Comparison of ENCODE assay signal across 17 cellular contexts in genomic region chr10:132054564-132054963, GRCh38. TPM values are rescaled to one million over a fixed set of nuclear protein-coding genes. Genes with fewer than 3 reads are reported as not detected.
DNase-seq lines count a peak whose midpoint lies in the region; TF ChIP-seq lines count a peak whose summit lies in the region.
"Had no signal": no experiment of that assay in that cellular context is flagged by ENCODE, and none has a peak within 500 bp of the region (broad histone marks: within the 10 kb centered on the region; RNA-seq: fewer than 3 reads in every experiment).

No MANE protein-coding gene starts in this region.

- no peak overlapping the region for H3K4me3 Mint-ChIP-seq in nephron progenitor cell
- H3K4me3 Mint-ChIP-seq: activated naive CD4-positive, alpha-beta T cell treated with anti-CD3 and anti-CD28 coated beads, Interleukin-2, amount 50 U/mL, for 24 hours; CD8-positive, alpha-beta T cell; natural killer cell treated with Interleukin-12 subunit alpha and Interleukin-12 subunit beta and Interleukin-15 and Interleukin-18, amount 100 ng/mL, for 72 hours had no signal

- no peaks in the 10 kb centered on the region for H3K4me1 Mint-ChIP-seq in nephron progenitor cell
- H3K4me1 Mint-ChIP-seq: activated naive CD4-positive, alpha-beta T cell treated with anti-CD3 and anti-CD28 coated beads, Interleukin-2, amount 50 U/mL, for 24 hours had no signal

- DNase-seq in ELF-1 (ENCODE audit: low read depth, low spot score) (peak; percentile 71), NB4 (ENCODE audit: low read depth) (peak; percentile 38), choroid plexus epithelial cell (ENCODE audit: low read depth) (peak; percentile 4), nephron progenitor cell (peak; percentile 79), NCI-H1092 (lab: John Stamatoyannopoulos, UW) (no peak), NCI-H774 (lab: John Stamatoyannopoulos, UW) (no peak), DMS 273 (lab: John Stamatoyannopoulos, UW; ENCODE audit: unreplicated experiment) (no peak), tibial nerve (ENCODE audit: low spot score in 2 of 2) (no peak)
- DNase-seq: CD8-positive, alpha-beta T cell; colonic mucosa; NCI-H146; NCI-H2171 treated with DMSO at 0.1 percent for 48 hours; NCI-H526 treated with DMSO at 0.1 percent for 48 hours; substantia nigra had no signal

- no peak overlapping the region for H3K27ac ChIP-seq in tibial nerve
- H3K27ac ChIP-seq: colonic mucosa had no signal

- 51 to 53% methylated on average over 9 of the region's 9 CpGs for WGBS in tibial nerve, 2 donors

- H3K9me3 ChIP-seq in tibial nerve, result peaks cover 0 to 41% (median 12%) of the 10 kb centered on the region in 4 donors
- H3K9me3 ChIP-seq: colonic mucosa had no signal

- peaks cover 33% of the 10 kb centered on the region for H3K27me3 Mint-ChIP-seq in nephron progenitor cell (ENCODE audit: low read depth, poor library complexity)

- TF ChIP-seq CTCF in NB4 (IDR thresholded peaks at IDR 0.05; ENCODE audit: low read depth, low read length) (no peak), choroid plexus epithelial cell (conservative IDR thresholded peaks at IDR 0.05; ENCODE audit: low read depth, low read length) (no peak), nephron progenitor cell (IDR thresholded peaks at IDR 0.05) (no peak), tibial nerve (IDR thresholded peaks at IDR 0.05) (no peak)

- H3K36me3 ChIP-seq in tibial nerve, result no peaks in the 10 kb centered on the region
- H3K36me3 ChIP-seq: colonic mucosa had no signal

- no peak overlapping the region for H3K27ac Mint-ChIP-seq in nephron progenitor cell
- H3K27ac Mint-ChIP-seq: activated naive CD4-positive, alpha-beta T cell treated with anti-CD3 and anti-CD28 coated beads, Interleukin-2, amount 50 U/mL, for 24 hours; CD8-positive, alpha-beta T cell; natural killer cell treated with Interleukin-12 subunit alpha and Interleukin-12 subunit beta and Interleukin-15 and Interleukin-18, amount 100 ng/mL, for 72 hours had no signal

- H3K4me3 ChIP-seq in NB4 (ENCODE audit: low read depth, low read length) (no peak overlapping the region), choroid plexus epithelial cell (ENCODE audit: low read depth, low read length) (no peak overlapping the region), tibial nerve (no peak overlapping the region)
- H3K4me3 ChIP-seq: colonic mucosa had no signal

- TF ChIP-seq POLR2A in NB4 (IDR thresholded peaks at IDR 0.05; ENCODE audit: extremely low read depth, insufficient read length) (no peak), tibial nerve (IDR thresholded peaks at IDR 0.05) (no peak)

- peaks cover 47% of the 10 kb centered on the region for H3K9me3 Mint-ChIP-seq in nephron progenitor cell

- no peaks in the 10 kb centered on the region for H3K27me3 ChIP-seq in tibial nerve
- H3K27me3 ChIP-seq: colonic mucosa had no signal

- peaks cover 6% of the 10 kb centered on the region for H3K36me3 Mint-ChIP-seq in nephron progenitor cell (ENCODE audit: low read depth)

- TF ChIP-seq EP300 in tibial nerve (IDR thresholded peaks at IDR 0.05), result no peak

- no peaks in the 10 kb centered on the region for H3K4me1 ChIP-seq in tibial nerve
- H3K4me1 ChIP-seq: colonic mucosa had no signal

RNA-seq across cellular contexts. Expression of gene JAKMIP3, which starts 11.2 kb away (rescaled TPM):
- total RNA-seq in tibial nerve, result under 1 TPM; 0.42 to 0.98 (median 0.67) TPM
- total RNA-seq: kidney epithelial cell had no signal

Comparison
In these comparisons a context has a peak if more than half of its experiments do, and no peak if none do; other contexts are left out.
1. DNase-seq: peak in ELF-1 (single experiment), NB4 (single experiment), choroid plexus epithelial cell (single experiment) and nephron progenitor cell (single experiment); none in NCI-H1092 (single experiment), NCI-H774 (single experiment), DMS 273 (single experiment) and tibial nerve (0 of 2).